Comparison of ENCODE assay signal across 8 cellular contexts in genomic region chrX:115344885-115345653, GRCh38. TPM values are rescaled to one million over a fixed set of nuclear protein-coding genes. Genes with fewer than 3 reads are reported as not detected.
A peak's percentile ranks its signal among the peaks of the same experiment; 100 is the strongest.
DNase-seq lines count a peak whose midpoint lies in the region; ATAC-seq, FAIRE-seq and TF ChIP-seq lines count a peak whose summit lies in the region.

No MANE protein-coding gene starts in this region.

- FAIRE-seq in small intestine (lab: Jason Lieb, UNC), result no peak

- peak; percentile 88 for DNase-seq in ELR (ENCODE audit: low read depth)
- peak; percentile 83 for DNase-seq in NCI-H226
- peak; percentile 96 to 97 for DNase-seq in cardiac fibroblast (ENCODE audit: low read depth in 2 of 2)
- DNase-seq in islet precursor cell, result peak; percentile 96
- DNase-seq in small intestine, result peak; percentile 83
- DNase-seq in GM19238 (ENCODE audit: insufficient read length, low spot score), result no peak
- DNase-seq in activated gamma-delta T cell treated with Interleukin-2 at 50 U/mL for 16 hours, result no peak

- no peak for ATAC-seq in GM21526 (IDR thresholded peaks at IDR 0.05; ENCODE audit: low FRiP score, unreplicated experiment)

- H3K36me3 ChIP-seq in small intestine (ENCODE audit: control insufficient read depth in 2 of 2, insufficient read depth in 2 of 2, low read length in 2 of 2), result no peaks in the 10 kb centered on the region

- WGBS in small intestine, 3 donors, result 0 to 13% (median 2%) methylated on average over 3 of the region's 3 CpGs

- H3K27me3 ChIP-seq in small intestine (ENCODE audit: control insufficient read depth in 2 of 2, insufficient read depth in 2 of 2, low read length in 2 of 2), result peaks cover 0 to 2% of the 10 kb centered on the region in 2 donors

- H3K4me3 ChIP-seq in cardiac fibroblast (replicated peaks in 1 of 2; ENCODE audit: low read depth in 2 of 2, low read length in 2 of 2), result no peak overlapping the region
- H3K4me3 ChIP-seq in small intestine (ENCODE audit: low read depth in 1 of 2, low read length in 2 of 2), result no peak overlapping the region

- H3K9me3 ChIP-seq in small intestine (ENCODE audit: control insufficient read depth, low read depth), result no peaks in the 10 kb centered on the region

- H3K27ac ChIP-seq in small intestine (ENCODE audit: low read depth in 1 of 2, low read length in 1 of 2), result peak overlapping the region; percentile 76 to 77

- H3K4me1 ChIP-seq in small intestine (ENCODE audit: control insufficient read depth in 2 of 2, insufficient read depth in 1 of 2, low read depth in 1 of 2, low read length in 1 of 2), result no peaks in the 10 kb centered on the region

- TF ChIP-seq CTCF in cardiac fibroblast (IDR thresholded peaks at IDR 0.05; ENCODE audit: low read depth, low read length), result no peak

RNA-seq across cellular contexts. Expression of gene LUZP4, which starts 55.6 kb away (rescaled TPM):
- not detected for polyA plus RNA-seq in small intestine

Comparison
In these comparisons a context has a peak if more than half of its experiments do, and no peak if none do; other contexts are left out.
1. DNase-seq: peak in ELR (single experiment), NCI-H226 (single experiment), cardiac fibroblast (2 of 2), islet precursor cell (single experiment) and small intestine (single experiment); none in GM19238 (single experiment) and activated gamma-delta T cell treated with Interleukin-2 at 50 U/mL for 16 hours (single experiment).